ENCODE assay signal across 1 cellular context in the genomic region with DNA sequence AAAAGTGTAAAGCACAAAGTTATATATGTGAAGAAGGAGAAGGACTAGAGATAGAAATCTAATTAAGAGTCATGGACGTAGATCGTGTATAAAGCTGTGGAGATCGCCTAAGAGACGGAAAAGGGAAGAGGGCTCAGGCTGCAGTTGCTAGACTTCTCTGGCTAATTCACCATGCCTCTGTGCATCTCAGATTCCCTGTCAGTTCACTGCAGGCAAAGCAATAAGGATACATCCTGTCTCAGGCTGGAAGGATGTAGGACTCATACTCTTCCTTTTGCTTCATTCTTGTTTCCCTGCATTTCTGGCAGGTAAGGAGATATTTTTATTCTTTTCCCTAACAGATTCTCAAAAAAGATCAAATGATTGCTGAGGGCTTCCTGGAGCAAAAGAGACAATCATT.
TF ChIP-seq lines count a peak whose summit lies in the region.

No MANE protein-coding gene starts in this region.

TF ChIP-seq in IMR-90, 13 proteins besides CTCF, POLR2A, EP300 and RAD21 (continued from another document):
- TF ChIP-seq RCOR1 (IDR thresholded peaks at IDR 0.05; ENCODE audit: insufficient replicate concordance, low read length) (no peak), SMC3 (IDR thresholded peaks at IDR 0.05; ENCODE audit: low read depth, low read length) (no peak), BHLHE40 (IDR thresholded peaks at IDR 0.05; ENCODE audit: low read depth, low read length) (no peak), FOS (IDR thresholded peaks at IDR 0.05; ENCODE audit: low read depth, low read length) (no peak), CHD1 (IDR thresholded peaks at IDR 0.05; ENCODE audit: low read depth, low read length) (no peak), MXI1 (IDR thresholded peaks at IDR 0.05; ENCODE audit: borderline replicate concordance, low read depth, low read length) (no peak)
TF ChIP-seq in IMR-90: peak in this region for 0.
